In genomic region chr1:52726265-52727113, GRCh38 we compare ENCODE assay signal across 8 cellular contexts. TPM values are rescaled to one million over a fixed set of nuclear protein-coding genes. Genes with fewer than 3 reads are reported as not detected.
DNase-seq lines count a peak whose midpoint lies in the region; TF ChIP-seq lines count a peak whose summit lies in the region.

Gene ZYG11B, plus strand, starts transcription at chr1:52726453. Its CDS starts 201 bp downstream, at chr1:52726654.

- H3K9ac ChIP-seq in neuronal stem cell (ENCODE audit: low read depth, low read length, poor library complexity), result peak within 1 kb of the TSS; percentile 96

- H3K14ac ChIP-seq in neuronal stem cell (ENCODE audit: low read length), result peak within 1 kb of the TSS; percentile 48

- H2AK5ac ChIP-seq in neuronal stem cell (ENCODE audit: low read depth, low read length), result no peak within 1 kb of the TSS

- WGBS in neuronal stem cell (ENCODE audit: extremely low coverage in 2 of 2, insufficient read length in 2 of 2, insufficient replicate concordance in 1 of 2), 2 donors, result no CpG with 5 or more reads among the region's 59 CpGs

- H3K18ac ChIP-seq in neuronal stem cell (ENCODE audit: low read length), result peak within 1 kb of the TSS; percentile 89

- H4K91ac ChIP-seq in neuronal stem cell (ENCODE audit: low read depth, low read length, poor library complexity), result no peak within 1 kb of the TSS

- peaks cover 1% of the 10 kb centered on the region for H3K79me1 ChIP-seq in neuronal stem cell (ENCODE audit: low read depth, low read length)

- no peaks in the 10 kb centered on the region for H3K9me3 ChIP-seq in SJSA1 (replicated peaks)
- H3K9me3 ChIP-seq in neuronal stem cell (replicated peaks in 1 of 2; ENCODE audit: control insufficient read depth in 2 of 2, insufficient read depth in 1 of 2, low read depth in 1 of 2, low read length in 2 of 2), result no peaks in the 10 kb centered on the region

- H3K4me1 ChIP-seq in SJSA1 (replicated peaks) (peaks cover 7% of the 10 kb centered on the region; the same call in 1 of the 2 replicates), neuronal stem cell (ENCODE audit: control insufficient read depth in 2 of 2, insufficient read depth in 1 of 2, low read depth in 1 of 2, low read length in 2 of 2) (peaks cover 3 to 4% of the 10 kb centered on the region in 2 donors)

- H3K27ac ChIP-seq in SJSA1, result peak within 1 kb of the TSS; percentile 34
- peak within 1 kb of the TSS; percentile 86 for H3K27ac ChIP-seq in neuronal stem cell (replicated peaks; ENCODE audit: low read length)

- peak within 1 kb of the TSS; percentile 76 for H3K23ac ChIP-seq in neuronal stem cell (ENCODE audit: low read depth, low read length, poor library complexity)

- H2BK5ac ChIP-seq in neuronal stem cell (ENCODE audit: low read length), result peak within 1 kb of the TSS; percentile 6

- CTCF ChIA-PET in HEK293T (lab: Yijun Ruan, JAX), result interaction anchor here (0.8 kb wide), 1 partner anchor 41 kb away, joined by 3 read pairs; no protein-coding TSS in a partner anchor

- peak within 1 kb of the TSS; percentile 82 for H3K4me2 ChIP-seq in neuronal stem cell (ENCODE audit: insufficient read depth, low read length, poor library complexity, severe bottlenecking)

- H3K4me3 ChIP-seq in SJSA1 (peak within 1 kb of the TSS; percentile 88), neuronal stem cell (ENCODE audit: low read length in 2 of 2) (peak within 1 kb of the TSS; percentile 85 to 99)

- no peak within 1 kb of the TSS for H4K8ac ChIP-seq in neuronal stem cell (ENCODE audit: low read depth, low read length)

- peaks cover 8% of the 10 kb centered on the region; the same call in 1 of the 2 replicates for H3K36me3 ChIP-seq in SJSA1
- H3K36me3 ChIP-seq in neuronal stem cell (replicated peaks in 1 of 2; ENCODE audit: control insufficient read depth in 2 of 2, insufficient read depth in 2 of 2, low read length in 2 of 2), result peaks cover 0 to 9% of the 10 kb centered on the region in 2 donors

- no peak for TF ChIP-seq CTCF in subcutaneous adipose tissue (IDR thresholded peaks at IDR 0.05; ENCODE audit: low read depth)

- POLR2A ChIA-PET in HEK293T (lab: Yijun Ruan, JAX), result interaction anchor here (0.6 to 3.9 kb wide), 10 partner anchors 11 to 116 kb away, joined by 3 to 22 read pairs (median 3); partner anchors contain the start of gene ZYG11A

- peak within 1 kb of the TSS; percentile 97 for H2AFZ ChIP-seq in neuronal stem cell (ENCODE audit: low read length)

- no peak within 1 kb of the TSS for H3K4ac ChIP-seq in neuronal stem cell (ENCODE audit: low read length)

- H2BK120ac ChIP-seq in neuronal stem cell (ENCODE audit: low read depth, low read length), result no peak within 1 kb of the TSS

- H2BK12ac ChIP-seq in neuronal stem cell (ENCODE audit: low read length), result no peak within 1 kb of the TSS

- H2BK15ac ChIP-seq in neuronal stem cell (ENCODE audit: low read length), result no peak within 1 kb of the TSS

- H3K27me3 ChIP-seq in SJSA1 (replicated peaks) (no peaks in the 10 kb centered on the region), neuronal stem cell (ENCODE audit: control insufficient read depth in 3 of 3, insufficient read depth in 3 of 3, low read depth in 1 of 3, low read length in 3 of 3) (peaks cover 0 to 3% (median 0%) of the 10 kb centered on the region in 3 experiments)

- peak; percentile 71 for DNase-seq in GF-D8 (lab: John Stamatoyannopoulos, UW)
- DNase-seq in HEK293T (ENCODE audit: extremely low spot score), result peak; percentile 96
- peak; percentile 83 for DNase-seq in MV-4-11 (lab: John Stamatoyannopoulos, UW)
- DNase-seq in SJSA1 (ENCODE audit: low read depth in 1 of 2, low spot score in 2 of 2), result peak; percentile 89 to 90
- DNase-seq in activated naive CD4-positive, alpha-beta T cell (lab: John Stamatoyannopoulos, UW), result peak; percentile 79 to 92 (median 86)
- DNase-seq in foreskin melanocyte, result peak; percentile 67
- peak; percentile 85 for DNase-seq in neuronal stem cell (ENCODE audit: low spot score)

TF ChIP-seq in HEK293T, 16 proteins besides CTCF, POLR2A, EP300 and RAD21:
- TF ChIP-seq ELF4 (IDR thresholded peaks at IDR 0.05) (no peak), TARDBP (IDR thresholded peaks at IDR 0.05) (no peak), SUZ12 (IDR thresholded peaks at IDR 0.05) (no peak), FOXA1 (IDR thresholded peaks at IDR 0.05) (no peak), FOXM1 (IDR thresholded peaks at IDR 0.05; ENCODE audit: borderline replicate concordance) (peak; percentile 25; the same call in 1 of the 2 replicates), ZNF384 (IDR thresholded peaks at IDR 0.05) (no peak), SP1 (IDR thresholded peaks at IDR 0.05) (no peak)

RNA-seq across cellular contexts. Expression of gene ZYG11B, which starts in this region (rescaled TPM):
- total RNA-seq in SJSA1 (2014; rRNA removed; shearing (Covaris generic)), result 21.2 and 37.7 TPM in 2 replicates
- polyA plus RNA-seq in neuronal stem cell (2013, experiment 1 of 2), result 15.9 TPM
- 16.4 TPM for polyA plus RNA-seq in neuronal stem cell (2013, experiment 2 of 2)
- 10 to 100 TPM; 42.3 to 54.9 (median 49.0) TPM for total RNA-seq in subcutaneous adipose tissue

Comparison
In these comparisons a context has a peak if more than half of its experiments do, and no peak if none do; other contexts are left out.
1. Peak in every context shown above with its lines: DNase-seq, H3K4me3 ChIP-seq and H3K27ac ChIP-seq.